In the genomic region with DNA sequence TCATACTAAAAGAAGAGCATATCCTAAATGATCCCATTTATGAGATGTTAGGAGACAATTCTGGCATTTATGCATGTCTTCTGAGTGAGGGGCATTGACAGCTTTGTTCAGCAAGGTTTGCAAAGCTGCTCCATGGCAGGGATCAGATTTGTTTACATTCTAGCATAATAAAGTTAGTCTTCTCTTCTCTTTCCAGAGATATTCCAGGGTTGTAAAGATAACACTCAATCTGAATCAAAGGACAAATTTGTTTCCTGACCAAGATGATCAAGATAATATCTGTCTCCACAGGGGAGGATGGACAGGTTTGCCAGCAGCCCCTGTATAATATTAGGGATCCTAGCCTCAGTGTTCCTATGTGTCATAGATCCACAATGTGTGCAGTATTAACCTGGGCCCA, we compare ENCODE assay signal across 20 cellular contexts.
DNase-seq lines count a peak whose midpoint lies in the region; ATAC-seq, FAIRE-seq and TF ChIP-seq lines count a peak whose summit lies in the region.
"Had no signal": no experiment of that assay in that cellular context is flagged by ENCODE, and none has a peak within 500 bp of the region (broad histone marks: within the 10 kb centered on the region; RNA-seq: fewer than 3 reads in every experiment).

No MANE protein-coding gene starts in this region.

- no peaks in the 10 kb centered on the region for H3K36me3 Mint-ChIP-seq in stimulated activated effector memory CD8-positive, alpha-beta T cell treated with anti-CD3 and anti-CD28 coated beads, Interleukin-12 subunit alpha, Interleukin-12 subunit beta, amount 100 ng/mL, for 72 hours
- H3K36me3 Mint-ChIP-seq: CD8-positive, alpha-beta T cell had no signal

- H3K4me3 ChIP-seq in LNCaP clone FGC (ENCODE audit: low read depth, low read length): no peak overlapping the region
- H3K4me3 ChIP-seq: A549; BLaER1 treated with 17β-estradiol and CSF1 and Interleukin-3, amounts not matched to agents 10 nM and 100 nM had no signal

- peaks cover 2% of the 10 kb centered on the region for H3K9me3 Mint-ChIP-seq in stimulated activated effector memory CD8-positive, alpha-beta T cell treated with anti-CD3 and anti-CD28 coated beads, Interleukin-12 subunit alpha, Interleukin-12 subunit beta, amount 100 ng/mL, for 72 hours

- TF ChIP-seq POLR2A in GM12892 (IDR thresholded peaks at IDR 0.05; ENCODE audit: low read depth, low read length): no peak

- no peak for TF ChIP-seq CTCF in LNCaP clone FGC (IDR thresholded peaks at IDR 0.05; ENCODE audit: control insufficient read depth, extremely low read depth, insufficient read depth)

- intact Hi-C loops in left colon (cut with DNase I, micrococcal nuclease): no loop called here

- no peaks in the 10 kb centered on the region for H3K4me1 Mint-ChIP-seq in stimulated activated effector memory CD8-positive, alpha-beta T cell treated with anti-CD3 and anti-CD28 coated beads, Interleukin-12 subunit alpha, Interleukin-12 subunit beta, amount 100 ng/mL, for 72 hours
- H3K4me1 Mint-ChIP-seq: B cell had no signal

- peak; percentile 33 for FAIRE-seq in GM12892 (lab: Jason Lieb, UNC)
- FAIRE-seq: A549, D721Med, G401.6, GM12891, GM18507 had no signal

- ATAC-seq in left colon: peak; percentile 61
- ATAC-seq in stimulated activated effector memory CD8-positive, alpha-beta T cell treated with anti-CD3 and anti-CD28 coated beads, Interleukin-12 subunit alpha, Interleukin-12 subunit beta, amount 100 ng/mL, for 72 hours: peak; percentile 11
- ATAC-seq: A549; CD8-positive, alpha-beta T cell had no signal

- H3K27ac Mint-ChIP-seq in stimulated activated effector memory CD8-positive, alpha-beta T cell treated with anti-CD3 and anti-CD28 coated beads, Interleukin-12 subunit alpha, Interleukin-12 subunit beta, amount 100 ng/mL, for 72 hours: no peak overlapping the region
- H3K27ac Mint-ChIP-seq: B cell; CD4-positive, alpha-beta T cell; CD8-positive, alpha-beta T cell had no signal

- DNase-seq in GM12892 (ENCODE audit: insufficient read length) (no peak), LNCaP clone FGC (ENCODE audit: low read depth) (peak; percentile 44), left colon (no peak), HCEC 1CT (no peak), SKM-1 (lab: John Stamatoyannopoulos, UW; ENCODE audit: unreplicated experiment) (no peak), SHP77 (lab: John Stamatoyannopoulos, UW) (no peak)
- DNase-seq in stimulated activated effector memory CD8-positive, alpha-beta T cell treated with anti-CD3 and anti-CD28 coated beads, Interleukin-12 subunit alpha, Interleukin-12 subunit beta, amount 100 ng/mL, for 72 hours (ENCODE audit: low spot score in 2 of 2): no peak
- DNase-seq: AML-193; Calu3; CD4-positive, alpha-beta T cell; CD8-positive, alpha-beta T cell; DMS79 treated with DMSO at 0.1 percent for 48 hours; GF-D8 had no signal

- H3K4me3 Mint-ChIP-seq in stimulated activated effector memory CD8-positive, alpha-beta T cell treated with anti-CD3 and anti-CD28 coated beads, Interleukin-12 subunit alpha, Interleukin-12 subunit beta, amount 100 ng/mL, for 72 hours: no peak overlapping the region
- H3K4me3 Mint-ChIP-seq: B cell; CD4-positive, alpha-beta T cell; CD8-positive, alpha-beta T cell had no signal
